Comparison of ENCODE assay signal across 3 cellular contexts in genomic region chr4:119014658-119015057, GRCh38.
TF ChIP-seq lines count a peak whose summit lies in the region.

No MANE protein-coding gene starts in this region.

TF ChIP-seq in IMR-90, 13 proteins besides CTCF, POLR2A, EP300 and RAD21 (continued from another document):
- TF ChIP-seq NFE2L2 (IDR thresholded peaks at IDR 0.05; ENCODE audit: low read depth, low read length) (no peak), MXI1 (IDR thresholded peaks at IDR 0.05; ENCODE audit: borderline replicate concordance, low read depth, low read length) (no peak), SMC3 (IDR thresholded peaks at IDR 0.05; ENCODE audit: low read depth, low read length) (no peak), FOS (IDR thresholded peaks at IDR 0.05; ENCODE audit: low read depth, low read length) (no peak), CHD1 (IDR thresholded peaks at IDR 0.05; ENCODE audit: low read depth, low read length) (no peak), MAFK (IDR thresholded peaks at IDR 0.05; ENCODE audit: low read depth, low read length) (no peak), USF2 (IDR thresholded peaks at IDR 0.05; ENCODE audit: low read depth, low read length) (no peak), ELK1 (IDR thresholded peaks at IDR 0.05; ENCODE audit: borderline replicate concordance, low read depth, low read length) (no peak), RFX5 (IDR thresholded peaks at IDR 0.05; ENCODE audit: low read depth, low read length) (no peak)

TF ChIP-seq in neural cell, 6 proteins besides CTCF, POLR2A, EP300 and RAD21 (continued from another document):
- TF ChIP-seq REST (IDR thresholded peaks at IDR 0.05; ENCODE audit: borderline replicate concordance) (no peak), SMC3 (conservative IDR thresholded peaks at IDR 0.05; ENCODE audit: poor library complexity) (no peak), EZH2 (IDR thresholded peaks at IDR 0.05; ENCODE audit: borderline replicate concordance, insufficient read depth, low read length, poor library complexity, severe bottlenecking) (no peak)

TF ChIP-seq in GM23338, 12 proteins besides CTCF, POLR2A, EP300 and RAD21:
- TF ChIP-seq ZNF462 (CRISPR knock-in tag; IDR thresholded peaks at IDR 0.05), result no peak
- no peak for TF ChIP-seq EZH2phosphoT487 (IDR thresholded peaks at IDR 0.05; ENCODE audit: unreplicated experiment)
